Comparison of ENCODE assay signal across 13 cellular contexts in genomic region chr3:112365035-112365434, GRCh38. TPM values are rescaled to one million over a fixed set of nuclear protein-coding genes. Genes with fewer than 3 reads are reported as not detected.
DNase-seq lines count a peak whose midpoint lies in the region; ATAC-seq, FAIRE-seq and TF ChIP-seq lines count a peak whose summit lies in the region.
"Had no signal": no experiment of that assay in that cellular context is flagged by ENCODE, and none has a peak within 500 bp of the region (broad histone marks: within the 10 kb centered on the region; RNA-seq: fewer than 3 reads in every experiment).

No MANE protein-coding gene starts in this region.

- POLR2A ChIA-PET in CD4-positive, alpha-beta T cell (lab: Charles Lee): interaction anchor here (0.6 to 1.6 kb wide), 2 partner anchors 61 to 764 kb away, joined by 3 read pairs; no protein-coding TSS in a partner anchor

- no peaks in the 10 kb centered on the region for H3K36me3 ChIP-seq in lower lobe of right lung
- H3K36me3 ChIP-seq: BLaER1 treated with 17β-estradiol and CSF1 and Interleukin-3, amounts not matched to agents 10 nM and 100 nM; MG63 had no signal

- no peaks in the 10 kb centered on the region for H3K9me3 Mint-ChIP-seq in CD4-positive, alpha-beta T cell
- H3K9me3 Mint-ChIP-seq: neural crest cell had no signal

- no peak overlapping the region for H3K27ac Mint-ChIP-seq in CD4-positive, alpha-beta T cell

- no peaks in the 10 kb centered on the region for H3K27me3 Mint-ChIP-seq in CD4-positive, alpha-beta T cell

- peaks cover 4% of the 10 kb centered on the region for H3K4me1 ChIP-seq in lower lobe of right lung
- H3K4me1 ChIP-seq: BLaER1 treated with 17β-estradiol and CSF1 and Interleukin-3, amounts not matched to agents 10 nM and 100 nM had no signal

- DNase-seq in ACHN (peak; percentile 15), LHCN-M2 (ENCODE audit: low read depth) (peak; percentile 56), lower lobe of right lung (no peak), NAMALWA (ENCODE audit: low spot score) (no peak)
- no peak for DNase-seq in CD4-positive, alpha-beta T cell
- DNase-seq: MG63, NCI-H446 had no signal

- intact Hi-C loops in lower lobe of right lung (cut with DNase I): no loop called here
- intact Hi-C loops in CD4-positive, alpha-beta T cell (cut with DNase I, micrococcal nuclease): no loop called here

- FAIRE-seq in islet of Langerhans (lab: Jason Lieb, UNC): peak; percentile 98

- H3K4me3 Mint-ChIP-seq in CD4-positive, alpha-beta T cell: no peak overlapping the region
- H3K4me3 Mint-ChIP-seq: neural crest cell had no signal

- peaks cover 24% of the 10 kb centered on the region for H3K4me1 Mint-ChIP-seq in CD4-positive, alpha-beta T cell (ENCODE audit: low read depth)

- ATAC-seq in GM18867 (IDR thresholded peaks at IDR 0.05; ENCODE audit: unreplicated experiment): peak; percentile 56
- ATAC-seq in lower lobe of right lung: no peak
- ATAC-seq in GM19467 (IDR thresholded peaks at IDR 0.05; ENCODE audit: unreplicated experiment): no peak
- ATAC-seq in CD4-positive, alpha-beta T cell (ENCODE audit: poor library complexity): no peak

- CTCF ChIA-PET in CD4-positive, alpha-beta T cell (lab: Charles Lee): no interaction called here

- H3K4me3 ChIP-seq in lower lobe of right lung: no peak overlapping the region
- H3K4me3 ChIP-seq: BLaER1 treated with 17β-estradiol and CSF1 and Interleukin-3, amounts not matched to agents 10 nM and 100 nM; MG63; smooth muscle cell had no signal

- H3K9me3 ChIP-seq in lower lobe of right lung: no peaks in the 10 kb centered on the region
- no peaks in the 10 kb centered on the region for H3K9me3 ChIP-seq in CD4-positive, alpha-beta T cell (ENCODE audit: control insufficient read depth, low read length)
- H3K9me3 ChIP-seq: BLaER1 treated with 17β-estradiol and CSF1 and Interleukin-3, amounts not matched to agents 10 nM and 100 nM; MG63 had no signal

- no peaks in the 10 kb centered on the region for H3K36me3 Mint-ChIP-seq in CD4-positive, alpha-beta T cell (ENCODE audit: low read depth)

- TF ChIP-seq CTCF in lower lobe of right lung (IDR thresholded peaks at IDR 0.05): no peak
- TF ChIP-seq CTCF in CD4-positive, alpha-beta T cell (IDR thresholded peaks at IDR 0.05): no peak

- H3K27ac ChIP-seq in lower lobe of right lung: no peak overlapping the region
- no peak overlapping the region for H3K27ac ChIP-seq in CD4-positive, alpha-beta T cell (ENCODE audit: low read depth, low read length)
- H3K27ac ChIP-seq: BLaER1 treated with 17β-estradiol and CSF1 and Interleukin-3, amounts not matched to agents 10 nM and 100 nM had no signal

- in situ Hi-C loops in ACHN (cut with HindIII; ENCODE audit: low pct_ligation_motif_present, low pct_unique_long_range_greater_than_20kb, low sequenced_read_pairs): no loop called here

- no peaks in the 10 kb centered on the region for H3K27me3 ChIP-seq in lower lobe of right lung (ENCODE audit: low read depth)
- no peaks in the 10 kb centered on the region for H3K27me3 ChIP-seq in CD4-positive, alpha-beta T cell (ENCODE audit: control insufficient read depth, insufficient read depth, low read length)
- H3K27me3 ChIP-seq: BLaER1 treated with 17β-estradiol and CSF1 and Interleukin-3, amounts not matched to agents 10 nM and 100 nM; MG63 had no signal

RNA-seq across cellular contexts. Expression of gene CD200, which starts 32.1 kb away (rescaled TPM):
- 0.34 TPM in 1 of 2 replicates, not detected in the other for total RNA-seq in LHCN-M2 (2014; rRNA removed)
- polyA plus RNA-seq in LHCN-M2 (2012): 0.09 TPM
- 4.4 TPM for total RNA-seq in lower lobe of right lung
- 1 to 10 TPM; 5.2 to 6.9 TPM for total RNA-seq in CD4-positive, alpha-beta T cell

Comparison
In these comparisons a context has a peak if more than half of its experiments do, and no peak if none do; other contexts are left out.
1. DNase-seq: peak in ACHN (single experiment) and LHCN-M2 (single experiment); none in lower lobe of right lung (single experiment), CD4-positive, alpha-beta T cell (0 of 10) and NAMALWA (single experiment).